Comparison of ENCODE assay signal across 11 cellular contexts in genomic region chrX:136747003-136747986, GRCh38. TPM values are rescaled to one million over a fixed set of nuclear protein-coding genes. Genes with fewer than 3 reads are reported as not detected.
DNase-seq lines count a peak whose midpoint lies in the region; ATAC-seq and TF ChIP-seq lines count a peak whose summit lies in the region.
"Had no signal": no experiment of that assay in that cellular context is flagged by ENCODE, and none has a peak within 500 bp of the region (broad histone marks: within the 10 kb centered on the region; RNA-seq: fewer than 3 reads in every experiment).

No MANE protein-coding gene starts in this region.

- H3K4me1 ChIP-seq in SJCRH30, result peaks cover 5% of the 10 kb centered on the region; the same call in 1 of the 2 replicates
- H3K4me1 ChIP-seq in prostate gland (replicated peaks), result no peaks in the 10 kb centered on the region
- H3K4me1 ChIP-seq: body of pancreas had no signal

- DNase-seq in left cardiac atrium (no peak), Right ventricle myocardium superior (no peak), SJCRH30 (no peak), coronary artery (ENCODE audit: low spot score) (no peak), prostate gland (ENCODE audit: low spot score) (no peak)
- DNase-seq in activated CD4-positive, alpha-beta T cell treated with anti-CD3 and anti-CD28 coated beads, Interleukin-2, amount 50 U/mL, for 48 hours, result peak; percentile 21 to 33
- DNase-seq: NCI-H345, nephron progenitor cell had no signal

- TF ChIP-seq CTCF in coronary artery (IDR thresholded peaks at IDR 0.05), result no peak
- TF ChIP-seq CTCF in prostate gland (IDR thresholded peaks at IDR 0.05), result no peak

- WGBS in prostate gland, result 72% methylated on average over 8 of the region's 8 CpGs

- H3K27me3 ChIP-seq in SJCRH30, result no peaks in the 10 kb centered on the region
- no peaks in the 10 kb centered on the region for H3K27me3 ChIP-seq in prostate gland (replicated peaks; ENCODE audit: insufficient read depth)
- H3K27me3 ChIP-seq: body of pancreas had no signal

- TF ChIP-seq POLR2A in prostate gland (IDR thresholded peaks at IDR 0.05), result no peak

- H3K9me3 ChIP-seq in SJCRH30 (replicated peaks), result no peaks in the 10 kb centered on the region
- no peaks in the 10 kb centered on the region for H3K9me3 ChIP-seq in prostate gland
- H3K9me3 ChIP-seq: body of pancreas had no signal

- peaks cover 100% of the 10 kb centered on the region for H3K4me1 Mint-ChIP-seq in stimulated activated naive CD8-positive, alpha-beta T cell treated with anti-CD3 and anti-CD28 coated beads, Interleukin-15, Interleukin-2, amounts not matched to agents 100 ng/mL and 50 ng/mL, for 24 hours (ENCODE audit: low read depth)

- peak overlapping the region; percentile 84 for H3K27ac Mint-ChIP-seq in stimulated activated naive CD8-positive, alpha-beta T cell treated with anti-CD3 and anti-CD28 coated beads, Interleukin-15, Interleukin-2, amounts not matched to agents 100 ng/mL and 50 ng/mL, for 24 hours
- H3K27ac Mint-ChIP-seq: nephron progenitor cell had no signal

- H3K36me3 Mint-ChIP-seq in stimulated activated naive CD8-positive, alpha-beta T cell treated with anti-CD3 and anti-CD28 coated beads, Interleukin-15, Interleukin-2, amounts not matched to agents 100 ng/mL and 50 ng/mL, for 24 hours (ENCODE audit: low read depth), result peaks cover 34% of the 10 kb centered on the region

- peak overlapping the region; percentile 72 for H3K4me3 Mint-ChIP-seq in stimulated activated naive CD8-positive, alpha-beta T cell treated with anti-CD3 and anti-CD28 coated beads, Interleukin-15, Interleukin-2, amounts not matched to agents 100 ng/mL and 50 ng/mL, for 24 hours
- H3K4me3 Mint-ChIP-seq: nephron progenitor cell had no signal

- intact Hi-C loops in left cardiac atrium (cut with DNase I), result no loop called here
- intact Hi-C loops in Right ventricle myocardium superior (cut with DNase I), result no loop called here
- intact Hi-C loops in prostate gland (cut with DNase I), result no loop called here

- ATAC-seq in left cardiac atrium (peak; percentile 44 to 59), Right ventricle myocardium superior (ENCODE audit: poor library complexity) (no peak), HG03280 (IDR thresholded peaks at IDR 0.05; ENCODE audit: unreplicated experiment) (peak; percentile 48)
- ATAC-seq: body of pancreas had no signal

- H3K36me3 ChIP-seq in SJCRH30 (no peaks in the 10 kb centered on the region), prostate gland (no peaks in the 10 kb centered on the region)

- H3K27me3 Mint-ChIP-seq in stimulated activated naive CD8-positive, alpha-beta T cell treated with anti-CD3 and anti-CD28 coated beads, Interleukin-15, Interleukin-2, amounts not matched to agents 100 ng/mL and 50 ng/mL, for 24 hours, result no peaks in the 10 kb centered on the region

- H3K9me3 Mint-ChIP-seq in stimulated activated naive CD8-positive, alpha-beta T cell treated with anti-CD3 and anti-CD28 coated beads, Interleukin-15, Interleukin-2, amounts not matched to agents 100 ng/mL and 50 ng/mL, for 24 hours, result no peaks in the 10 kb centered on the region

- H3K27ac ChIP-seq in SJCRH30 (no peak overlapping the region), coronary artery (peak overlapping the region in 1 of 2 donors; percentile 49), prostate gland (no peak overlapping the region)

- H3K4me3 ChIP-seq in SJCRH30 (no peak overlapping the region), coronary artery (no peak overlapping the region), prostate gland (no peak overlapping the region)
- H3K4me3 ChIP-seq: body of pancreas had no signal

RNA-seq across cellular contexts. Expression of gene ARHGEF6, which starts 33.4 kb away (rescaled TPM):
- total RNA-seq in left cardiac atrium (10 to 100 TPM; 34.9 to 40.0 TPM), Right ventricle myocardium superior (36.8 TPM), prostate gland (10 to 100 TPM in 1 of 2 donors, 1 to 10 TPM in 1; 4.1 to 12.7 TPM)
- total RNA-seq in SJCRH30 (2014; rRNA removed; shearing (Covaris generic)), result 10.8 TPM in 2 replicates

Comparison
In these comparisons a context has a peak if more than half of its experiments do, and no peak if none do; other contexts are left out.
1. DNase-seq: peak in activated CD4-positive, alpha-beta T cell treated with anti-CD3 and anti-CD28 coated beads, Interleukin-2, amount 50 U/mL, for 48 hours (2 of 2); none in left cardiac atrium (single experiment), Right ventricle myocardium superior (single experiment), SJCRH30 (0 of 2), coronary artery (single experiment) and prostate gland (single experiment).